10 cellular contexts compared by ENCODE assay signal in the genomic region with DNA sequence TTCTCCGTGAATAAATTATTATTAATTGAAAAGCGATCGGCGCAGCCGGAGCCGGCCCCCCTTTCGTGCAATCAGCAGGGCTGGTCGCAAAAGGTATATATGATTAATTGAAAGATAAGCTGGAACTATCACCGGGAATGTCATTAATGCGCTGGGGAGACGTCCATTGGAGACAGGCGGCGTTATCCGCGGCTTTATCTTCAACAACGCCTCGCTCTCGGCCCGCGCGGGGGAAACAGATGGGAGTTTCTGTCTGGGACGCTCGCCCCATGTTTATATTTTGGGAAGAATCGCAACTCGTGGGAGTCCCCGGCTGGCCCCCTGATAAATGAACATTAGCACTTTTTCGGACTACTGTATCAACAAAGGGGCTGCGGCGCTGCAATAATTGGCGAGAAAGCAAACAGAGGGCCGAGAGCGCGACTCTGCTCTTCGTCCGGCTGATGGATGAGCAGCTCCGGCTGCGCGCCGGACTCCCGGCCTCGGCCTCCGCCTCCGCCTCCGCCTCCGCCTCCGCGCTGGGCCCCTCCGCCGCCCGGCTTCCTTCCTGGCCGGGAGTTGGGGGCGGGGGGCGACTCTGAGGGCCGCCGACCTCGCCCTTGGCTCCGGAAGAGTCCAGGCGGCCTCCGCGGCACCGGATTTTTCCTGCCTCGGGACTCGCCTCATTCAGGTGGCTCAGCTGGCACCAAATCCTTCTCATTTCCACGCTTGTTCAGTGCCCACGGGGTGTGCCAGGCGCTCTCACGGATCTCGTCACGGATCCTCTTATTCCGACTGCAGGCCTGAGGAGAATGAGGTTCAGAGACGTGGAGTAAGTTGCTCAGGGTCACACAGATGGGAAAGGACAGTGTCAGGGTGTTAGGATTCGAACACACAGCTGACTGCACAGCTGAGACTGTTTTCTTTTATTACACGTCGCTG. TPM values are rescaled to one million over a fixed set of nuclear protein-coding genes. Genes with fewer than 3 reads are reported as not detected.
DNase-seq lines count a peak whose midpoint lies in the region; ATAC-seq and TF ChIP-seq lines count a peak whose summit lies in the region.
"Had no signal": no experiment of that assay in that cellular context is flagged by ENCODE, and none has a peak within 500 bp of the region (broad histone marks: within the 10 kb centered on the region; RNA-seq: fewer than 3 reads in every experiment).

No MANE protein-coding gene starts in this region.

- H3K27me3 ChIP-seq in mesendoderm (ENCODE audit: insufficient read depth, low read length, poor library complexity) (peaks cover 50% of the 10 kb centered on the region), aorta (ENCODE audit: control insufficient read depth in 1 of 2, insufficient read depth in 2 of 2, low read length in 1 of 2) (peaks cover 2% of the 10 kb centered on the region in 2 donors), Karpas-422 (ENCODE audit: low read length) (no peaks in the 10 kb centered on the region)

- H3K4me3 ChIP-seq in AG04449 (ENCODE audit: low read depth, low read length): peak overlapping the region; percentile 12; the same call in 1 of the 2 replicates
- peak overlapping the region; percentile 27 for H3K4me3 ChIP-seq in mesendoderm (ENCODE audit: low read length)
- no peak overlapping the region for H3K4me3 ChIP-seq in aorta (ENCODE audit: low read length in 2 of 2)
- H3K4me3 ChIP-seq in Karpas-422 (ENCODE audit: low read length): no peak overlapping the region

- H4K5ac ChIP-seq in mesendoderm (ENCODE audit: low read length): no peak overlapping the region

- H3K27me3 Mint-ChIP-seq in activated naive CD8-positive, alpha-beta T cell treated with anti-CD3 and anti-CD28 coated beads, Interleukin-2, amount 50 U/mL, for 24 hours: peaks cover 95% of the 10 kb centered on the region

- H3K9ac ChIP-seq in mesendoderm (ENCODE audit: low read length) (peak overlapping the region; percentile 49), Karpas-422 (ENCODE audit: low read length) (no peak overlapping the region)

- no peak overlapping the region for H3K23ac ChIP-seq in mesendoderm (ENCODE audit: low read length)

- H3K27ac ChIP-seq in mesendoderm (ENCODE audit: low read depth, low read length) (no peak overlapping the region), aorta (ENCODE audit: low read depth in 1 of 2, low read length in 2 of 2) (no peak overlapping the region), Karpas-422 (ENCODE audit: low read length) (no peak overlapping the region)

- no peak overlapping the region for H2BK120ac ChIP-seq in mesendoderm (ENCODE audit: low read depth, low read length)

- no CpG with 5 or more reads among the region's 74 CpGs for WGBS in mesendoderm (ENCODE audit: extremely low coverage, insufficient coverage, low lambda C conversion rate)
- WGBS in aorta, 2 donors: 5% methylated on average over 69 to 74 of the region's 74 CpGs

- H3K4me3 Mint-ChIP-seq in activated naive CD8-positive, alpha-beta T cell treated with anti-CD3 and anti-CD28 coated beads, Interleukin-2, amount 50 U/mL, for 24 hours: peak overlapping the region; percentile 53

- intact Hi-C loops in aorta (cut with DNase I): no loop called here

- H3K27ac Mint-ChIP-seq in activated naive CD8-positive, alpha-beta T cell treated with anti-CD3 and anti-CD28 coated beads, Interleukin-2, amount 50 U/mL, for 24 hours: peak overlapping the region; percentile 37

- H2AK5ac ChIP-seq in mesendoderm (ENCODE audit: low read length): no peak overlapping the region

- H3K18ac ChIP-seq in mesendoderm (ENCODE audit: low read length): peak overlapping the region; percentile 42

- H3K9me3 Mint-ChIP-seq in activated naive CD8-positive, alpha-beta T cell treated with anti-CD3 and anti-CD28 coated beads, Interleukin-2, amount 50 U/mL, for 24 hours: no peaks in the 10 kb centered on the region

- H2BK15ac ChIP-seq in mesendoderm (replicated peaks; ENCODE audit: low read depth): no peak overlapping the region

- H4K8ac ChIP-seq in mesendoderm (ENCODE audit: low read depth, low read length): no peak overlapping the region

- H3K36me3 ChIP-seq in mesendoderm (ENCODE audit: control insufficient read depth, insufficient read depth, low read length) (no peaks in the 10 kb centered on the region), aorta (ENCODE audit: control insufficient read depth in 1 of 2, insufficient read depth in 2 of 2, low read length in 1 of 2) (no peaks in the 10 kb centered on the region), Karpas-422 (ENCODE audit: insufficient read depth, low read length) (no peaks in the 10 kb centered on the region)

- H3K79me1 ChIP-seq in mesendoderm (ENCODE audit: low read length): no peaks in the 10 kb centered on the region

- no peaks in the 10 kb centered on the region for H3K79me2 ChIP-seq in mesendoderm (ENCODE audit: control insufficient read depth, insufficient read depth, low read length)
- no peaks in the 10 kb centered on the region for H3K79me2 ChIP-seq in Karpas-422 (ENCODE audit: low read length)

- CTCF ChIA-PET in AG04449 (lab: Yijun Ruan, JAX): no interaction called here

- TF ChIP-seq CTCF in AG04449 (IDR thresholded peaks at IDR 0.05; ENCODE audit: insufficient read depth, low read length, missing control alignments): no peak
- TF ChIP-seq CTCF in GM13976 (IDR thresholded peaks at IDR 0.05; ENCODE audit: borderline replicate concordance, control extremely low read depth, extremely low read depth, insufficient read depth, missing control alignments): no peak

- H3K4me2 ChIP-seq in mesendoderm (ENCODE audit: low read length) (peak overlapping the region; percentile 76), Karpas-422 (ENCODE audit: low read depth, low read length, poor library complexity, severe bottlenecking) (no peak overlapping the region)

- H3K36me3 Mint-ChIP-seq in activated naive CD8-positive, alpha-beta T cell treated with anti-CD3 and anti-CD28 coated beads, Interleukin-2, amount 50 U/mL, for 24 hours (ENCODE audit: low read depth): no peaks in the 10 kb centered on the region

- POLR2A ChIA-PET in AG04449 (lab: Yijun Ruan, JAX): no interaction called here

- no peak overlapping the region for H2AFZ ChIP-seq in Karpas-422 (ENCODE audit: low read length)

- no peaks in the 10 kb centered on the region for H4K20me1 ChIP-seq in Karpas-422 (ENCODE audit: insufficient read depth, low read depth, low read length)

- DNase-seq in AG04449 (ENCODE audit: low read depth, low spot score) (no peak), GM13976 (ENCODE audit: low spot score) (peak; percentile 49), mesendoderm (peak; percentile 53), aorta (no peak), Karpas-422 (no peak)
- DNase-seq in activated naive CD8-positive, alpha-beta T cell treated with anti-CD3 and anti-CD28 coated beads, Interleukin-2, amount 50 U/mL, for 24 hours: no peak
- no peak for DNase-seq in activated CD8-positive, alpha-beta memory T cell treated with anti-CD3 and anti-CD28 coated beads for 24 hours
- DNase-seq: NCI-H187 had no signal

- H3K9me3 ChIP-seq in aorta (ENCODE audit: control insufficient read depth, low read length) (no peaks in the 10 kb centered on the region), Karpas-422 (ENCODE audit: low read length) (no peaks in the 10 kb centered on the region)

- peaks cover 36% of the 10 kb centered on the region for H3K4me1 Mint-ChIP-seq in activated naive CD8-positive, alpha-beta T cell treated with anti-CD3 and anti-CD28 coated beads, Interleukin-2, amount 50 U/mL, for 24 hours

- H3K4me1 ChIP-seq in mesendoderm (ENCODE audit: control insufficient read depth, low read depth, low read length) (peaks cover 16% of the 10 kb centered on the region), aorta (ENCODE audit: control insufficient read depth in 1 of 2, insufficient read depth in 2 of 2, low read length in 2 of 2) (no peaks in the 10 kb centered on the region), Karpas-422 (ENCODE audit: low read length) (no peaks in the 10 kb centered on the region)

- no peak overlapping the region for H3K4ac ChIP-seq in mesendoderm (ENCODE audit: low read depth, low read length)

- H3K56ac ChIP-seq in mesendoderm (ENCODE audit: low read length): peak overlapping the region; percentile 69

- ATAC-seq in activated naive CD8-positive, alpha-beta T cell treated with anti-CD3 and anti-CD28 coated beads, Interleukin-2, amount 50 U/mL, for 24 hours: no peak
- no peak for ATAC-seq in aorta (ENCODE audit: low FRiP score)
- ATAC-seq in HG03565 (IDR thresholded peaks at IDR 0.05; ENCODE audit: unreplicated experiment): no peak

- no peaks in the 10 kb centered on the region for H3K9me2 ChIP-seq in Karpas-422 (replicated peaks; ENCODE audit: insufficient read depth, low read length)

- H2BK5ac ChIP-seq in mesendoderm (ENCODE audit: low read length): peak overlapping the region; percentile 25

- in situ Hi-C loops in GM13976 (cut with MboI; ENCODE audit: low sequenced_read_pairs, unreplicated experiment): no loop called here

RNA-seq across cellular contexts. Expression of a gene that starts 3.6 kb away (rescaled TPM):
- 0.44 TPM for polyA plus RNA-seq in mesendoderm (2013, experiment 1 of 2)
- 0.32 TPM for polyA plus RNA-seq in mesendoderm (2013, experiment 2 of 2)
- not detected for total RNA-seq in aorta
- polyA plus RNA-seq in aorta: 1 to 10 TPM in 1 of 2 donors, under 1 TPM in 1; 0.13 to 2.0 TPM
- not detected in 2 replicates for total RNA-seq in Karpas-422 (2014; rRNA removed; shearing (Covaris generic); ENCODE audit: low replicate concordance)
- total RNA-seq: fibroblast of lung had no signal
- polyA plus RNA-seq: fibroblast of lung had no signal

Comparison
In these comparisons a context has a peak if more than half of its experiments do, and no peak if none do; other contexts are left out.
1. DNase-seq: peak in GM13976 (single experiment) and mesendoderm (single experiment); none in AG04449 (single experiment), activated naive CD8-positive, alpha-beta T cell treated with anti-CD3 and anti-CD28 coated beads, Interleukin-2, amount 50 U/mL, for 24 hours (single experiment), aorta (0 of 2), activated CD8-positive, alpha-beta memory T cell treated with anti-CD3 and anti-CD28 coated beads for 24 hours (single experiment) and Karpas-422 (single experiment).
2. H3K4me3 ChIP-seq: peak in AG04449 (single experiment) and mesendoderm (single experiment); none in aorta (0 of 2) and Karpas-422 (single experiment).